1 cellular context compared by ENCODE assay signal in the genomic region with DNA sequence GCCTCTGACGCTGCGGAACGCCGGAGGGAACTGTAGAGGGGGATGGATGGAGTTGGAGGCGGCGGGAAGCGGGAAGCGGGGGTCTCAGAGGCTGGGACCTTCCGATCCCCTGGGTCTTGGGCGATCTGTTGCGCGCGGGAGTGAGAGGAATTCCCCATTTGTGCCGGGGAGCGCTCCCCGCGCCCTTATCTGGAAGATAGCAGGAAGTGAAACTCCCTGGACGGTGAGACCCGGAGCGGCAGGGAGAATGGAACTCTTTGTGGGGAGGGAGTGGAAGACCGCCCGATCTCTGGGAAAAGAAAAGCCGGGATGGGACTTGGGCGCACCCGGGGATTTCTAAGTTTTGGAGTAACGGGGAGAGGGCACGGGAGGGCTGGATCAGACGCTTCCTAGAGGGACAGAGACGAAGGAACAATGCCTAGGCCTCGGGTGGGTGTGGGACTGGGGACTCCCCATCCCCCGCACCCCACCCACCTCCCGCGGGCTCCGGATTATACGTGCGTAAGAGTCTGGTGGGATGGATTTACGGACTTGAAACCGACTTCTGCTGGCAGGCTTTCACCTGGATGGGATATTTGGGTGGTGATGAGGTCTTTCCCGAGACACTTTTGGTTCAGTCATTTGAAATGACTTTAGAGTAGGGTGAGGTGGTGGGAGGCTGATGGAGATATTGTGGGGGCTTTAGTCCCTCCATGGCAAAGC.
TF ChIP-seq lines count a peak whose summit lies in the region.

No MANE protein-coding gene starts in this region.

TF ChIP-seq in HepG2, 621 proteins besides CTCF, POLR2A, EP300 and RAD21 (continued from another document and continues in another):
- TF ChIP-seq, protein P1, sequence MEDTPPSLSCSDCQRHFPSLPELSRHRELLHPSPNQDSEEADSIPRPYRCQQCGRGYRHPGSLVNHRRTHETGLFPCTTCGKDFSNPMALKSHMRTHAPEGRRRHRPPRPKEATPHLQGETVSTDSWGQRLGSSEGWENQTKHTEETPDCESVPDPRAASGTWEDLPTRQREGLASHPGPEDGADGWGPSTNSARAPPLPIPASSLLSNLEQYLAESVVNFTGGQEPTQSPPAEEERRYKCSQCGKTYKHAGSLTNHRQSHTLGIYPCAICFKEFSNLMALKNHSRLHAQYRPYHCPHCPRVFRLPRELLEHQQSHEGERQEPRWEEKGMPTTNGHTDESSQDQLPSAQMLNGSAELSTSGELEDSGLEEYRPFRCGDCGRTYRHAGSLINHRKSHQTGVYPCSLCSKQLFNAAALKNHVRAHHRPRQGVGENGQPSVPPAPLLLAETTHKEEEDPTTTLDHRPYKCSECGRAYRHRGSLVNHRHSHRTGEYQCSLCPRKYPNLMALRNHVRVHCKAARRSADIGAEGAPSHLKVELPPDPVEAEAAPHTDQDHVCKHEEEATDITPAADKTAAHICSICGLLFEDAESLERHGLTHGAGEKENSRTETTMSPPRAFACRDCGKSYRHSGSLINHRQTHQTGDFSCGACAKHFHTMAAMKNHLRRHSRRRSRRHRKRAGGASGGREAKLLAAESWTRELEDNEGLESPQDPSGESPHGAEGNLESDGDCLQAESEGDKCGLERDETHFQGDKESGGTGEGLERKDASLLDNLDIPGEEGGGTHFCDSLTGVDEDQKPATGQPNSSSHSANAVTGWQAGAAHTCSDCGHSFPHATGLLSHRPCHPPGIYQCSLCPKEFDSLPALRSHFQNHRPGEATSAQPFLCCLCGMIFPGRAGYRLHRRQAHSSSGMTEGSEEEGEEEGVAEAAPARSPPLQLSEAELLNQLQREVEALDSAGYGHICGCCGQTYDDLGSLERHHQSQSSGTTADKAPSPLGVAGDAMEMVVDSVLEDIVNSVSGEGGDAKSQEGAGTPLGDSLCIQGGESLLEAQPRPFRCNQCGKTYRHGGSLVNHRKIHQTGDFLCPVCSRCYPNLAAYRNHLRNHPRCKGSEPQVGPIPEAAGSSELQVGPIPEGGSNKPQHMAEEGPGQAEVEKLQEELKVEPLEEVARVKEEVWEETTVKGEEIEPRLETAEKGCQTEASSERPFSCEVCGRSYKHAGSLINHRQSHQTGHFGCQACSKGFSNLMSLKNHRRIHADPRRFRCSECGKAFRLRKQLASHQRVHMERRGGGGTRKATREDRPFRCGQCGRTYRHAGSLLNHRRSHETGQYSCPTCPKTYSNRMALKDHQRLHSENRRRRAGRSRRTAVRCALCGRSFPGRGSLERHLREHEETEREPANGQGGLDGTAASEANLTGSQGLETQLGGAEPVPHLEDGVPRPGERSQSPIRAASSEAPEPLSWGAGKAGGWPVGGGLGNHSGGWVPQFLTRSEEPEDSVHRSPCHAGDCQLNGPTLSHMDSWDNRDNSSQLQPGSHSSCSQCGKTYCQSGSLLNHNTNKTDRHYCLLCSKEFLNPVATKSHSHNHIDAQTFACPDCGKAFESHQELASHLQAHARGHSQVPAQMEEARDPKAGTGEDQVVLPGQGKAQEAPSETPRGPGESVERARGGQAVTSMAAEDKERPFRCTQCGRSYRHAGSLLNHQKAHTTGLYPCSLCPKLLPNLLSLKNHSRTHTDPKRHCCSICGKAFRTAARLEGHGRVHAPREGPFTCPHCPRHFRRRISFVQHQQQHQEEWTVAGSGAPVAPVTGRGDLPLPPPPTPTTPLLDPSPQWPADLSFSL (CRISPR knock-in tag; IDR thresholded peaks at IDR 0.05) = peak; percentile 2; the same call in 1 of the 2 replicates
- TF ChIP-seq ZNF484 (CRISPR knock-in tag; IDR thresholded peaks at IDR 0.05; ENCODE audit: borderline replicate concordance, low read depth) (no peak), KAT7 (CRISPR knock-in tag; IDR thresholded peaks at IDR 0.05; ENCODE audit: borderline replicate concordance) (peak; percentile 22; the same call in 1 of the 2 replicates), HCFC1 (IDR thresholded peaks at IDR 0.05; ENCODE audit: low read depth, low read length) (no peak), ZNF33A (CRISPR knock-in tag; IDR thresholded peaks at IDR 0.05; ENCODE audit: borderline replicate concordance) (no peak), ZZZ3 (CRISPR knock-in tag; IDR thresholded peaks at IDR 0.05; ENCODE audit: borderline replicate concordance) (no peak), AKAP8 (CRISPR knock-in tag; IDR thresholded peaks at IDR 0.05) (no peak), GFI1 (CRISPR knock-in tag; IDR thresholded peaks at IDR 0.05; ENCODE audit: borderline replicate concordance) (peak; percentile 7; the same call in 1 of the 2 replicates), ZNF501 (CRISPR knock-in tag; IDR thresholded peaks at IDR 0.05) (no peak), RBM22 (optimal IDR thresholded peaks at IDR 0.05; ENCODE audit: low read length) (no peak), MIXL1 (CRISPR knock-in tag; IDR thresholded peaks at IDR 0.05) (no peak)
- TF ChIP-seq, protein P2, sequence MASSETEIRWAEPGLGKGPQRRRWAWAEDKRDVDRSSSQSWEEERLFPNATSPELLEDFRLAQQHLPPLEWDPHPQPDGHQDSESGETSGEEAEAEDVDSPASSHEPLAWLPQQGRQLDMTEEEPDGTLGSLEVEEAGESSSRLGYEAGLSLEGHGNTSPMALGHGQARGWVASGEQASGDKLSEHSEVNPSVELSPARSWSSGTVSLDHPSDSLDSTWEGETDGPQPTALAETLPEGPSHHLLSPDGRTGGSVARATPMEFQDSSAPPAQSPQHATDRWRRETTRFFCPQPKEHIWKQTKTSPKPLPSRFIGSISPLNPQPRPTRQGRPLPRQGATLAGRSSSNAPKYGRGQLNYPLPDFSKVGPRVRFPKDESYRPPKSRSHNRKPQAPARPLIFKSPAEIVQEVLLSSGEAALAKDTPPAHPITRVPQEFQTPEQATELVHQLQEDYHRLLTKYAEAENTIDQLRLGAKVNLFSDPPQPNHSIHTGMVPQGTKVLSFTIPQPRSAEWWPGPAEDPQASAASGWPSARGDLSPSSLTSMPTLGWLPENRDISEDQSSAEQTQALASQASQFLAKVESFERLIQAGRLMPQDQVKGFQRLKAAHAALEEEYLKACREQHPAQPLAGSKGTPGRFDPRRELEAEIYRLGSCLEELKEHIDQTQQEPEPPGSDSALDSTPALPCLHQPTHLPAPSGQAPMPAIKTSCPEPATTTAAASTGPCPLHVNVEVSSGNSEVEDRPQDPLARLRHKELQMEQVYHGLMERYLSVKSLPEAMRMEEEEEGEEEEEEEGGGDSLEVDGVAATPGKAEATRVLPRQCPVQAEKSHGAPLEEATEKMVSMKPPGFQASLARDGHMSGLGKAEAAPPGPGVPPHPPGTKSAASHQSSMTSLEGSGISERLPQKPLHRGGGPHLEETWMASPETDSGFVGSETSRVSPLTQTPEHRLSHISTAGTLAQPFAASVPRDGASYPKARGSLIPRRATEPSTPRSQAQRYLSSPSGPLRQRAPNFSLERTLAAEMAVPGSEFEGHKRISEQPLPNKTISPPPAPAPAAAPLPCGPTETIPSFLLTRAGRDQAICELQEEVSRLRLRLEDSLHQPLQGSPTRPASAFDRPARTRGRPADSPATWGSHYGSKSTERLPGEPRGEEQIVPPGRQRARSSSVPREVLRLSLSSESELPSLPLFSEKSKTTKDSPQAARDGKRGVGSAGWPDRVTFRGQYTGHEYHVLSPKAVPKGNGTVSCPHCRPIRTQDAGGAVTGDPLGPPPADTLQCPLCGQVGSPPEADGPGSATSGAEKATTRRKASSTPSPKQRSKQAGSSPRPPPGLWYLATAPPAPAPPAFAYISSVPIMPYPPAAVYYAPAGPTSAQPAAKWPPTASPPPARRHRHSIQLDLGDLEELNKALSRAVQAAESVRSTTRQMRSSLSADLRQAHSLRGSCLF (CRISPR knock-in tag; IDR thresholded peaks at IDR 0.05; ENCODE audit: borderline replicate concordance) = no peak
- TF ChIP-seq, protein P3, sequence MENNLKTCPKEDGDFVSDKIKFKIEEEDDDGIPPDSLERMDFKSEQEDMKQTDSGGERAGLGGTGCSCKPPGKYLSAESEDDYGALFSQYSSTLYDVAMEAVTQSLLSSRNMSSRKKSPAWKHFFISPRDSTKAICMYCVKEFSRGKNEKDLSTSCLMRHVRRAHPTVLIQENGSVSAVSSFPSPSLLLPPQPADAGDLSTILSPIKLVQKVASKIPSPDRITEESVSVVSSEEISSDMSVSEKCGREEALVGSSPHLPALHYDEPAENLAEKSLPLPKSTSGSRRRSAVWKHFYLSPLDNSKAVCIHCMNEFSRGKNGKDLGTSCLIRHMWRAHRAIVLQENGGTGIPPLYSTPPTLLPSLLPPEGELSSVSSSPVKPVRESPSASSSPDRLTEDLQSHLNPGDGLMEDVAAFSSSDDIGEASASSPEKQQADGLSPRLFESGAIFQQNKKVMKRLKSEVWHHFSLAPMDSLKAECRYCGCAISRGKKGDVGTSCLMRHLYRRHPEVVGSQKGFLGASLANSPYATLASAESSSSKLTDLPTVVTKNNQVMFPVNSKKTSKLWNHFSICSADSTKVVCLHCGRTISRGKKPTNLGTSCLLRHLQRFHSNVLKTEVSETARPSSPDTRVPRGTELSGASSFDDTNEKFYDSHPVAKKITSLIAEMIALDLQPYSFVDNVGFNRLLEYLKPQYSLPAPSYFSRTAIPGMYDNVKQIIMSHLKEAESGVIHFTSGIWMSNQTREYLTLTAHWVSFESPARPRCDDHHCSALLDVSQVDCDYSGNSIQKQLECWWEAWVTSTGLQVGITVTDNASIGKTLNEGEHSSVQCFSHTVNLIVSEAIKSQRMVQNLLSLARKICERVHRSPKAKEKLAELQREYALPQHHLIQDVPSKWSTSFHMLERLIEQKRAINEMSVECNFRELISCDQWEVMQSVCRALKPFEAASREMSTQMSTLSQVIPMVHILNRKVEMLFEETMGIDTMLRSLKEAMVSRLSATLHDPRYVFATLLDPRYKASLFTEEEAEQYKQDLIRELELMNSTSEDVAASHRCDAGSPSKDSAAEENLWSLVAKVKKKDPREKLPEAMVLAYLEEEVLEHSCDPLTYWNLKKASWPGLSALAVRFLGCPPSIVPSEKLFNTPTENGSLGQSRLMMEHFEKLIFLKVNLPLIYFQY (CRISPR knock-in tag; IDR thresholded peaks at IDR 0.05; ENCODE audit: borderline replicate concordance) = no peak
- TF ChIP-seq, protein P4, sequence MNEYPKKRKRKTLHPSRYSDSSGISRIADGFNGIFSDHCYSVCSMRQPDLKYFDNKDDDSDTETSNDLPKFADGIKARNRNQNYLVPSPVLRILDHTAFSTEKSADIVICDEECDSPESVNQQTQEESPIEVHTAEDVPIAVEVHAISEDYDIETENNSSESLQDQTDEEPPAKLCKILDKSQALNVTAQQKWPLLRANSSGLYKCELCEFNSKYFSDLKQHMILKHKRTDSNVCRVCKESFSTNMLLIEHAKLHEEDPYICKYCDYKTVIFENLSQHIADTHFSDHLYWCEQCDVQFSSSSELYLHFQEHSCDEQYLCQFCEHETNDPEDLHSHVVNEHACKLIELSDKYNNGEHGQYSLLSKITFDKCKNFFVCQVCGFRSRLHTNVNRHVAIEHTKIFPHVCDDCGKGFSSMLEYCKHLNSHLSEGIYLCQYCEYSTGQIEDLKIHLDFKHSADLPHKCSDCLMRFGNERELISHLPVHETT (CRISPR knock-in tag; conservative IDR thresholded peaks at IDR 0.05) = no peak
- TF ChIP-seq, protein P5, sequence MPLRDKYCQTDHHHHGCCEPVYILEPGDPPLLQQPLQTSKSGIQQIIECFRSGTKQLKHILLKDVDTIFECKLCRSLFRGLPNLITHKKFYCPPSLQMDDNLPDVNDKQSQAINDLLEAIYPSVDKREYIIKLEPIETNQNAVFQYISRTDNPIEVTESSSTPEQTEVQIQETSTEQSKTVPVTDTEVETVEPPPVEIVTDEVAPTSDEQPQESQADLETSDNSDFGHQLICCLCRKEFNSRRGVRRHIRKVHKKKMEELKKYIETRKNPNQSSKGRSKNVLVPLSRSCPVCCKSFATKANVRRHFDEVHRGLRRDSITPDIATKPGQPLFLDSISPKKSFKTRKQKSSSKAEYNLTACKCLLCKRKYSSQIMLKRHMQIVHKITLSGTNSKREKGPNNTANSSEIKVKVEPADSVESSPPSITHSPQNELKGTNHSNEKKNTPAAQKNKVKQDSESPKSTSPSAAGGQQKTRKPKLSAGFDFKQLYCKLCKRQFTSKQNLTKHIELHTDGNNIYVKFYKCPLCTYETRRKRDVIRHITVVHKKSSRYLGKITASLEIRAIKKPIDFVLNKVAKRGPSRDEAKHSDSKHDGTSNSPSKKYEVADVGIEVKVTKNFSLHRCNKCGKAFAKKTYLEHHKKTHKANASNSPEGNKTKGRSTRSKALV (CRISPR knock-in tag; IDR thresholded peaks at IDR 0.05) = no peak
- TF ChIP-seq, protein P6, sequence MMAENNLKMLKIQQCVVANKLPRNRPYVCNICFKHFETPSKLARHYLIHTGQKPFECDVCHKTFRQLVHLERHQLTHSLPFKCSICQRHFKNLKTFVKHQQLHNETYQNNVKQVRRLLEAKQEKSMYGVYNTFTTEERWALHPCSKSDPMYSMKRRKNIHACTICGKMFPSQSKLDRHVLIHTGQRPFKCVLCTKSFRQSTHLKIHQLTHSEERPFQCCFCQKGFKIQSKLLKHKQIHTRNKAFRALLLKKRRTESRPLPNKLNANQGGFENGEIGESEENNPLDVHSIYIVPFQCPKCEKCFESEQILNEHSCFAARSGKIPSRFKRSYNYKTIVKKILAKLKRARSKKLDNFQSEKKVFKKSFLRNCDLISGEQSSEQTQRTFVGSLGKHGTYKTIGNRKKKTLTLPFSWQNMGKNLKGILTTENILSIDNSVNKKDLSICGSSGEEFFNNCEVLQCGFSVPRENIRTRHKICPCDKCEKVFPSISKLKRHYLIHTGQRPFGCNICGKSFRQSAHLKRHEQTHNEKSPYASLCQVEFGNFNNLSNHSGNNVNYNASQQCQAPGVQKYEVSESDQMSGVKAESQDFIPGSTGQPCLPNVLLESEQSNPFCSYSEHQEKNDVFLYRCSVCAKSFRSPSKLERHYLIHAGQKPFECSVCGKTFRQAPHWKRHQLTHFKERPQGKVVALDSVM (CRISPR knock-in tag; IDR thresholded peaks at IDR 0.05) = no peak
- TF ChIP-seq, protein P7, sequence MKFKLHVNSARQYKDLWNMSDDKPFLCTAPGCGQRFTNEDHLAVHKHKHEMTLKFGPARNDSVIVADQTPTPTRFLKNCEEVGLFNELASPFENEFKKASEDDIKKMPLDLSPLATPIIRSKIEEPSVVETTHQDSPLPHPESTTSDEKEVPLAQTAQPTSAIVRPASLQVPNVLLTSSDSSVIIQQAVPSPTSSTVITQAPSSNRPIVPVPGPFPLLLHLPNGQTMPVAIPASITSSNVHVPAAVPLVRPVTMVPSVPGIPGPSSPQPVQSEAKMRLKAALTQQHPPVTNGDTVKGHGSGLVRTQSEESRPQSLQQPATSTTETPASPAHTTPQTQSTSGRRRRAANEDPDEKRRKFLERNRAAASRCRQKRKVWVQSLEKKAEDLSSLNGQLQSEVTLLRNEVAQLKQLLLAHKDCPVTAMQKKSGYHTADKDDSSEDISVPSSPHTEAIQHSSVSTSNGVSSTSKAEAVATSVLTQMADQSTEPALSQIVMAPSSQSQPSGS (CRISPR knock-in tag; IDR thresholded peaks at IDR 0.05) = no peak
- TF ChIP-seq, protein P8, sequence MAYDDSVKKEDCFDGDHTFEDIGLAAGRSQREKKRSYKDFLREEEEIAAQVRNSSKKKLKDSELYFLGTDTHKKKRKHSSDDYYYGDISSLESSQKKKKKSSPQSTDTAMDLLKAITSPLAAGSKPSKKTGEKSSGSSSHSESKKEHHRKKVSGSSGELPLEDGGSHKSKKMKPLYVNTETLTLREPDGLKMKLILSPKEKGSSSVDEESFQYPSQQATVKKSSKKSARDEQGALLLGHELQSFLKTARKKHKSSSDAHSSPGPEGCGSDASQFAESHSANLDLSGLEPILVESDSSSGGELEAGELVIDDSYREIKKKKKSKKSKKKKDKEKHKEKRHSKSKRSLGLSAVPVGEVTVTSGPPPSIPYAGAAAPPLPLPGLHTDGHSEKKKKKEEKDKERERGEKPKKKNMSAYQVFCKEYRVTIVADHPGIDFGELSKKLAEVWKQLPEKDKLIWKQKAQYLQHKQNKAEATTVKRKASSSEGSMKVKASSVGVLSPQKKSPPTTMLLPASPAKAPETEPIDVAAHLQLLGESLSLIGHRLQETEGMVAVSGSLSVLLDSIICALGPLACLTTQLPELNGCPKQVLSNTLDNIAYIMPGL (CRISPR knock-in tag; IDR thresholded peaks at IDR 0.05; ENCODE audit: borderline replicate concordance in 1 of 2, low read depth in 1 of 2) = peak in 1 of 2 experiments; percentile 54; a peak in 2 of 4 replicates
